12 cellular contexts compared by ENCODE assay signal in genomic region chr11:13120691-13121090, GRCh38.
DNase-seq lines count a peak whose midpoint lies in the region; ATAC-seq, FAIRE-seq and TF ChIP-seq lines count a peak whose summit lies in the region.
"Had no signal": no experiment of that assay in that cellular context is flagged by ENCODE, and none has a peak within 500 bp of the region (broad histone marks: within the 10 kb centered on the region; RNA-seq: fewer than 3 reads in every experiment).

No MANE protein-coding gene starts in this region.

- dilution Hi-C loops in keratinocyte (cut with MboI; ENCODE audit: extremely low pct_ligation_motif_present, low sequenced_read_pairs), result no loop called here

- H4K20me1 ChIP-seq in PC-3 (ENCODE audit: low read length) (no peaks in the 10 kb centered on the region), keratinocyte (ENCODE audit: control insufficient read depth, extremely low read depth, insufficient read depth, low read length) (no peaks in the 10 kb centered on the region)

- POLR2A ChIA-PET in AG04450 (lab: Yijun Ruan, JAX) (interaction anchor here (0.5 to 1.4 kb wide), 3 partner anchors 20 to 1264 kb away, joined by 3 to 4 read pairs (median 3); no protein-coding TSS in a partner anchor), PC-3 (lab: Charles Lee; ENCODE audit: unreplicated experiment) (interaction anchor here (0.6 kb wide), 2 partner anchors 17 to 852 kb away, joined by 3 read pairs; no protein-coding TSS in a partner anchor)

- peaks cover 2% of the 10 kb centered on the region for H3F3A ChIP-seq in PC-3 (ENCODE audit: low read length, unreplicated experiment)

- peak; percentile 89 for FAIRE-seq in keratinocyte (lab: Jason Lieb, UNC)

- H3K4me3 ChIP-seq in AG04450 (ENCODE audit: low read depth, low read length) (no peak overlapping the region), PC-3 (ENCODE audit: low read length) (no peak overlapping the region), choroid plexus epithelial cell (ENCODE audit: low read depth, low read length) (no peak overlapping the region), keratinocyte (ENCODE audit: control insufficient read depth in 2 of 3, extremely low read depth in 1 of 3, insufficient read depth in 2 of 3, low read depth in 1 of 3, low read length in 3 of 3) (no peak overlapping the region), spleen (no peak overlapping the region)
- H3K4me3 ChIP-seq: ovary had no signal

- H2AFZ ChIP-seq in PC-3 (ENCODE audit: low read length), result peak overlapping the region; percentile 37; the same call in 1 of the 2 replicates
- peak overlapping the region; percentile 31 for H2AFZ ChIP-seq in keratinocyte (ENCODE audit: control insufficient read depth, low read length)

- H3K9me3 ChIP-seq in AG04450 (ENCODE audit: control insufficient read depth, insufficient read depth, low read length) (no peaks in the 10 kb centered on the region), PC-3 (ENCODE audit: low read length) (no peaks in the 10 kb centered on the region), keratinocyte (ENCODE audit: control insufficient read depth, low read depth, low read length) (no peaks in the 10 kb centered on the region), spleen (peaks cover 0 to 13% (median 4%) of the 10 kb centered on the region in 8 donors)
- H3K9me3 ChIP-seq: ovary had no signal

- CTCF ChIA-PET in AG04450 (lab: Charles Lee) (interaction anchor here (0.9 to 2.0 kb wide), 4 partner anchors 30 to 215 kb away, joined by 3 to 8 read pairs (median 4); no protein-coding TSS in a partner anchor), PC-3 (lab: Charles Lee) (no interaction called here)

- DNase-seq in AG04450 (ENCODE audit: low read depth, low spot score) (no peak), PC-3 (peak; percentile 78), choroid plexus epithelial cell (ENCODE audit: low read depth) (peak; percentile 43), keratinocyte (ENCODE audit: low read depth, low spot score) (no peak), spleen (no peak), glutamatergic neuron (no peak)
- DNase-seq: activated CD4-positive, CD25-positive, alpha-beta regulatory T cell; activated naive CD4-positive, alpha-beta T cell; caudate nucleus; ovary had no signal

- H3K9me3 Mint-ChIP-seq in glutamatergic neuron (ENCODE audit: unreplicated experiment), result no peaks in the 10 kb centered on the region

- H3K27ac ChIP-seq in AG04450 (ENCODE audit: low read depth, low read length), result peak overlapping the region; percentile 62
- H3K27ac ChIP-seq in PC-3 (ENCODE audit: low read length), result peak overlapping the region; percentile 88
- peak overlapping the region; percentile 92 for H3K27ac ChIP-seq in keratinocyte (ENCODE audit: control insufficient read depth, insufficient read depth, low read length)
- H3K27ac ChIP-seq in spleen, result no peak overlapping the region
- H3K27ac ChIP-seq: ovary had no signal

- H3K4me1 Mint-ChIP-seq in glutamatergic neuron (ENCODE audit: low read depth, unreplicated experiment), result no peaks in the 10 kb centered on the region

- WGBS in spleen, 5 donors, result 60 to 65% (median 63%) methylated on average over 3 of the region's 3 CpGs

- H3K36me3 ChIP-seq in PC-3 (ENCODE audit: low read depth, low read length) (no peaks in the 10 kb centered on the region), keratinocyte (ENCODE audit: control insufficient read depth in 2 of 2, extremely low read depth in 1 of 2, insufficient read depth in 2 of 2, low read length in 2 of 2) (no peaks in the 10 kb centered on the region), spleen (no peaks in the 10 kb centered on the region)
- H3K36me3 ChIP-seq: ovary had no signal

- H3K9ac ChIP-seq in PC-3 (ENCODE audit: low read length) (peak overlapping the region; percentile 51), keratinocyte (ENCODE audit: control insufficient read depth, extremely low read depth, insufficient read depth, low read length) (peak overlapping the region; percentile 66)

- H3K79me2 ChIP-seq in PC-3 (ENCODE audit: low read length), result no peaks in the 10 kb centered on the region
- no peaks in the 10 kb centered on the region for H3K79me2 ChIP-seq in keratinocyte (ENCODE audit: control insufficient read depth, insufficient read depth, low read length)

- H3K27me3 ChIP-seq in AG04450 (ENCODE audit: control insufficient read depth, insufficient read depth, low read length) (no peaks in the 10 kb centered on the region), PC-3 (ENCODE audit: low read length) (no peaks in the 10 kb centered on the region), keratinocyte (ENCODE audit: control insufficient read depth, extremely low read depth, insufficient read depth, low read length) (no peaks in the 10 kb centered on the region), spleen (replicated peaks in 1 of 7) (peaks cover 0 to 25% (median 0%) of the 10 kb centered on the region in 7 donors)
- H3K27me3 ChIP-seq: ovary had no signal

- no peak overlapping the region for H3K27ac Mint-ChIP-seq in glutamatergic neuron (ENCODE audit: unreplicated experiment)

- peak overlapping the region; percentile 72 for H3K4me2 ChIP-seq in PC-3 (ENCODE audit: low read length)
- peak overlapping the region; percentile 63 for H3K4me2 ChIP-seq in keratinocyte (ENCODE audit: control insufficient read depth, extremely low read depth, insufficient read depth, low read depth, low read length)

- TF ChIP-seq CTCF in AG04450 (IDR thresholded peaks at IDR 0.05; ENCODE audit: low read depth, low read length) (no peak), PC-3 (conservative IDR thresholded peaks at IDR 0.05; ENCODE audit: low read depth, low read length) (no peak), choroid plexus epithelial cell (conservative IDR thresholded peaks at IDR 0.05; ENCODE audit: low read depth, low read length) (no peak), keratinocyte (optimal IDR thresholded peaks at IDR 0.05 in 1 of 3, IDR thresholded peaks at IDR 0.05 in 1 of 3, conservative IDR thresholded peaks at IDR 0.05 in 1 of 3; ENCODE audit: extremely low read depth in 1 of 3, insufficient read depth in 2 of 3, low read length in 3 of 3) (no peak), spleen (IDR thresholded peaks at IDR 0.05 in 8 of 11, conservative IDR thresholded peaks at IDR 0.05 in 3 of 11) (no peak), glutamatergic neuron (IDR thresholded peaks at IDR 0.05; ENCODE audit: partially characterized antibody, unreplicated experiment) (no peak)

- TF ChIP-seq POLR2A in spleen (IDR thresholded peaks at IDR 0.05), result no peak

- no peaks in the 10 kb centered on the region for H3K9me1 ChIP-seq in keratinocyte (ENCODE audit: control insufficient read depth, extremely low read depth, insufficient read depth, low read length)

- ATAC-seq in PC-3, result peak; percentile 58
- no peak for ATAC-seq in GM21447 (IDR thresholded peaks at IDR 0.05; ENCODE audit: unreplicated experiment)
- ATAC-seq in HG03378 (IDR thresholded peaks at IDR 0.05; ENCODE audit: unreplicated experiment), result no peak

- H3K4me3 Mint-ChIP-seq in glutamatergic neuron (ENCODE audit: unreplicated experiment), result no peak overlapping the region

- H3K9me2 ChIP-seq in PC-3 (replicated peaks; ENCODE audit: low read length), result no peaks in the 10 kb centered on the region

- intact Hi-C loops in PC-3 (cut with micrococcal nuclease) (no loop called here), spleen (cut with DNase I; ENCODE audit: low total_unique reads) (no loop called here)

- peaks cover 5% of the 10 kb centered on the region for H3K27me3 Mint-ChIP-seq in glutamatergic neuron (ENCODE audit: unreplicated experiment)

- H3K4me1 ChIP-seq in PC-3 (ENCODE audit: insufficient read depth, low read length) (peaks cover 49% of the 10 kb centered on the region), keratinocyte (ENCODE audit: control insufficient read depth, extremely low read depth, insufficient read depth, low read length) (peaks cover 47% of the 10 kb centered on the region), spleen (no peaks in the 10 kb centered on the region)

- peaks cover 8% of the 10 kb centered on the region for H3K36me3 Mint-ChIP-seq in glutamatergic neuron (ENCODE audit: unreplicated experiment)

- no TSS peak for BruUV-seq in PC-3 (replicated peaks; lab: Mats Ljungman, UMichigan)

Comparison
In these comparisons a context has a peak if more than half of its experiments do, and no peak if none do; other contexts are left out.
1. DNase-seq: peak in PC-3 (single experiment) and choroid plexus epithelial cell (single experiment); none in AG04450 (single experiment), keratinocyte (single experiment), spleen (single experiment) and glutamatergic neuron (single experiment).
2. H3K27ac ChIP-seq: peak in AG04450 (single experiment), PC-3 (single experiment) and keratinocyte (single experiment); none in spleen (0 of 8).